30 cellular contexts compared by ENCODE assay signal in the genomic region with DNA sequence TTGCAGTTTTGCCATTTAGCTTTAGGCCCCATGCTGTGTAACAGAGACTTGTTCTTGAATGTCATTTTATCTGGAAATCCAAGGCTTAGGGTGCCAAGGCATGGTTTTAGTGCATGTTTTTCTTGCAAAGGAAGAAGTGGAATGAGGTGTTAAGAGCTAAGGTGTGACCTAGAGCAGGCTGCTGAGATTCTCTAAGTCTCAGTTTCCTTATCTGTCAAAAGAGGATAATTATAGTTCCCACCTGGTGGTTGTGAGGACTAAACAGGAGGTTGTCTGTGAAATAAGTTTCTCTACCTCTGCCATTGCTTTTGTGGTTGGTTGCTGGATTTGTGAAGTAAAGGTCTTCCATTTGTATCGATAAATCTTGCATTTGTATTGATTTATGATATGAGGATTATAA.
"Had no signal": no experiment of that assay in that cellular context is flagged by ENCODE, and none has a peak within 500 bp of the region (broad histone marks: within the 10 kb centered on the region; RNA-seq: fewer than 3 reads in every experiment).

No MANE protein-coding gene starts in this region.

- H3K36me3 ChIP-seq: brain microvascular endothelial cell, MG63, SJCRH30 had no signal

- H3K9me3 ChIP-seq: MG63, SJCRH30 had no signal

- H3K36me3 Mint-ChIP-seq: activated naive CD8-positive, alpha-beta T cell treated with anti-CD3 and anti-CD28 coated beads for 36 hours had no signal

- H3K4me3 Mint-ChIP-seq: activated CD4-positive, alpha-beta T cell treated with anti-CD3 and anti-CD28 coated beads, Interleukin-2, amount 10 ng/mL, durations not matched to agents 24 days and 14 days; activated CD8-positive, alpha-beta T cell treated with anti-CD3 and anti-CD28 coated beads for 36 hours; activated naive CD8-positive, alpha-beta T cell treated with anti-CD3 and anti-CD28 coated beads for 36 hours; activated T-cell treated with anti-CD3 and anti-CD28 coated beads, Interleukin-2, amount 50 U/mL, for 72 hours; activated T-helper 17 cell treated with anti-CD3 and anti-CD28 coated beads, Interleukin-2, amount 50 U/mL, for 72 hours had no signal

- H3K4me3 ChIP-seq: MG63, SJCRH30, SK-N-MC had no signal

- H3K27me3 ChIP-seq: brain microvascular endothelial cell, MG63, SJCRH30 had no signal

- H3K27me3 Mint-ChIP-seq: activated CD4-positive, alpha-beta T cell treated with anti-CD3 and anti-CD28 coated beads, Interleukin-2, amount 10 ng/mL, durations not matched to agents 24 days and 14 days; activated CD8-positive, alpha-beta T cell treated with anti-CD3 and anti-CD28 coated beads for 36 hours; activated naive CD8-positive, alpha-beta T cell treated with anti-CD3 and anti-CD28 coated beads for 36 hours; activated T-helper 17 cell treated with anti-CD3 and anti-CD28 coated beads, Interleukin-2, amount 50 U/mL, for 72 hours had no signal

- H3K9me3 Mint-ChIP-seq: activated CD4-positive, alpha-beta T cell treated with anti-CD3 and anti-CD28 coated beads, Interleukin-2, amount 10 ng/mL, durations not matched to agents 24 days and 14 days; activated CD8-positive, alpha-beta T cell treated with anti-CD3 and anti-CD28 coated beads for 36 hours; activated naive CD8-positive, alpha-beta T cell treated with anti-CD3 and anti-CD28 coated beads for 36 hours; activated T-cell treated with anti-CD3 and anti-CD28 coated beads, Interleukin-2, amount 50 U/mL, for 72 hours; activated T-helper 17 cell treated with anti-CD3 and anti-CD28 coated beads, Interleukin-2, amount 50 U/mL, for 72 hours had no signal

- ATAC-seq: activated CD8-positive, alpha-beta T cell treated with anti-CD3 and anti-CD28 coated beads for 36 hours; activated T-cell treated with anti-CD3 and anti-CD28 coated beads, Interleukin-2, amount 50 U/mL, for 72 hours; activated T-helper 17 cell treated with anti-CD3 and anti-CD28 coated beads, Interleukin-2, amount 50 U/mL, for 72 hours had no signal

- H3K4me1 Mint-ChIP-seq: activated naive CD8-positive, alpha-beta T cell treated with anti-CD3 and anti-CD28 coated beads for 36 hours; activated T-helper 17 cell treated with anti-CD3 and anti-CD28 coated beads, Interleukin-2, amount 50 U/mL, for 72 hours had no signal

- H3K27ac Mint-ChIP-seq: activated CD4-positive, alpha-beta T cell treated with anti-CD3 and anti-CD28 coated beads, Interleukin-2, amount 10 ng/mL, durations not matched to agents 24 days and 14 days; activated CD8-positive, alpha-beta T cell treated with anti-CD3 and anti-CD28 coated beads for 36 hours; activated naive CD8-positive, alpha-beta T cell treated with anti-CD3 and anti-CD28 coated beads for 36 hours; activated T-cell treated with anti-CD3 and anti-CD28 coated beads, Interleukin-2, amount 50 U/mL, for 72 hours; activated T-helper 17 cell treated with anti-CD3 and anti-CD28 coated beads, Interleukin-2, amount 50 U/mL, for 72 hours had no signal

- DNase-seq: activated CD4-positive, alpha-beta T cell treated with anti-CD3 and anti-CD28 coated beads, Interleukin-2, amount 10 ng/mL, durations not matched to agents 24 days and 14 days; activated CD4-positive, alpha-beta T cell treated with anti-CD3 and anti-CD28 coated beads, Interleukin-2, amount 50 U/mL, for 4 hours; activated CD8-positive, alpha-beta T cell treated with anti-CD3 and anti-CD28 coated beads for 36 hours; activated effector memory CD4-positive, alpha-beta T cell treated with anti-CD3 and anti-CD28 coated beads, Interleukin-2, amount 50 U/mL, for 16 hours; activated naive CD4-positive, alpha-beta T cell; activated naive CD4-positive, alpha-beta T cell treated with anti-CD3 and anti-CD28 coated beads, Interleukin-2, amount 50 U/mL, for 16 hours; activated naive CD8-positive, alpha-beta T cell treated with anti-CD3 and anti-CD28 coated beads for 36 hours; activated T-cell treated with anti-CD3 and anti-CD28 coated beads, Interleukin-2, amount 50 U/mL, for 1 hour; activated T-cell treated with anti-CD3 and anti-CD28 coated beads, Interleukin-2, amount 50 U/mL, for 72 hours; amniotic stem cell; aorta; brain microvascular endothelial cell; central memory CD4-positive, alpha-beta T cell; Kasumi-1; MG63; MV-4-11; NCI-H1092; NCI-H1436 treated with DMSO at 0.1 percent for 48 hours; NCI-H1694 treated with DMSO at 0.1 percent for 48 hours; NCI-H2029; NCI-H2171; NCI-H510A; NCI-H526; NCI-H748 treated with DMSO at 0.1 percent for 48 hours; OCI-M1; SHP77; SJCRH30; T1000 had no signal

- H3K27ac ChIP-seq: brain microvascular endothelial cell, SJCRH30, SK-N-MC had no signal
